Comparison of ENCODE assay signal across 1 cellular context in genomic region chr11:47269002-47269828, GRCh38.
TF ChIP-seq lines count a peak whose summit lies in the region.

No MANE protein-coding gene starts in this region.

TF ChIP-seq in HEK293, 187 proteins besides CTCF, POLR2A, EP300 and RAD21 (continued from another document and continues in another):
- peak; percentile 74 for TF ChIP-seq ZBTB11 (tag by site-specific recombination; conservative IDR thresholded peaks at IDR 0.05; ENCODE audit: low read depth)
- TF ChIP-seq ZNF37A (tag by site-specific recombination; IDR thresholded peaks at IDR 0.05): no peak
- no peak for TF ChIP-seq ZNF138 (tag by site-specific recombination; IDR thresholded peaks at IDR 0.05; ENCODE audit: borderline replicate concordance)
- no peak for TF ChIP-seq ZNF707 (tag by site-specific recombination; IDR thresholded peaks at IDR 0.05)
- peak; percentile 47; the same call in 1 of the 2 replicates for TF ChIP-seq GLIS2 (tag by site-specific recombination; IDR thresholded peaks at IDR 0.05)
- no peak for TF ChIP-seq ZNF571 (tag by site-specific recombination; IDR thresholded peaks at IDR 0.05)
- no peak for TF ChIP-seq ZNF514 (tag by site-specific recombination; IDR thresholded peaks at IDR 0.05)
- no peak for TF ChIP-seq ZNF423 (tag by site-specific recombination; IDR thresholded peaks at IDR 0.05)
- no peak for TF ChIP-seq KLF7 (tag by site-specific recombination; IDR thresholded peaks at IDR 0.05; ENCODE audit: borderline replicate concordance)
- TF ChIP-seq OSR2 (tag by site-specific recombination; IDR thresholded peaks at IDR 0.05): no peak
- TF ChIP-seq ZNF416 (tag by site-specific recombination; IDR thresholded peaks at IDR 0.05): no peak
- peak; percentile 64 for TF ChIP-seq SP3 (tag by site-specific recombination; IDR thresholded peaks at IDR 0.05)
- TF ChIP-seq ZNF211 (tag by site-specific recombination; IDR thresholded peaks at IDR 0.05; ENCODE audit: low read depth): no peak
- TF ChIP-seq ZNF704 (tag by site-specific recombination; IDR thresholded peaks at IDR 0.05): no peak
- TF ChIP-seq ZNF433 (tag by site-specific recombination; IDR thresholded peaks at IDR 0.05; ENCODE audit: low read depth): no peak
- no peak for TF ChIP-seq ZNF239 (tag by site-specific recombination; IDR thresholded peaks at IDR 0.05)
- no peak for TF ChIP-seq ZSCAN30 (tag by site-specific recombination; IDR thresholded peaks at IDR 0.05)
- no peak for TF ChIP-seq ZNF311 (tag by site-specific recombination; IDR thresholded peaks at IDR 0.05; ENCODE audit: borderline replicate concordance)
- TF ChIP-seq RBAK (tag by site-specific recombination; IDR thresholded peaks at IDR 0.05): no peak
- no peak for TF ChIP-seq ZNF48 (tag by site-specific recombination; IDR thresholded peaks at IDR 0.05)
- no peak for TF ChIP-seq ZNF626 (tag by site-specific recombination; IDR thresholded peaks at IDR 0.05)
- TF ChIP-seq ZBTB7A (tag by site-specific recombination; IDR thresholded peaks at IDR 0.05; ENCODE audit: low read depth): no peak
- peak; percentile 74 for TF ChIP-seq GLIS1 (tag by site-specific recombination; IDR thresholded peaks at IDR 0.05)
- TF ChIP-seq SETDB1 (IDR thresholded peaks at IDR 0.05; ENCODE audit: insufficient read length, low read length): no peak
- TF ChIP-seq ZNF175 (tag by site-specific recombination; IDR thresholded peaks at IDR 0.05): no peak
- TF ChIP-seq BCL11A (tag by site-specific recombination; IDR thresholded peaks at IDR 0.05; ENCODE audit: low read depth): no peak
- TF ChIP-seq ZNF654 (tag by site-specific recombination; IDR thresholded peaks at IDR 0.05; ENCODE audit: low read depth): no peak
- TF ChIP-seq ZNF366 (tag by site-specific recombination; conservative IDR thresholded peaks at IDR 0.05): 0 out of 2 replicates have a peak, but pooled peaks have one; percentile 24
- no peak for TF ChIP-seq IKZF3 (tag by site-specific recombination; IDR thresholded peaks at IDR 0.05)
- TF ChIP-seq ZSCAN23 (tag by site-specific recombination; IDR thresholded peaks at IDR 0.05): no peak
- no peak for TF ChIP-seq KLF1 (tag by site-specific recombination; IDR thresholded peaks at IDR 0.05)
- TF ChIP-seq YY2 (tag by site-specific recombination; IDR thresholded peaks at IDR 0.05): peak; percentile 38; the same call in 1 of the 2 replicates
- TF ChIP-seq ZNF518A (tag by site-specific recombination; conservative IDR thresholded peaks at IDR 0.05; ENCODE audit: low read depth): peak; percentile 37; the same call in 1 of the 2 replicates
- TF ChIP-seq ZNF585B (tag by site-specific recombination; IDR thresholded peaks at IDR 0.05): no peak
- TF ChIP-seq INSM2 (tag by site-specific recombination; IDR thresholded peaks at IDR 0.05): peak; percentile 26; the same call in 1 of the 2 replicates
- TF ChIP-seq ZNF341 (tag by site-specific recombination; IDR thresholded peaks at IDR 0.05; ENCODE audit: low read depth): peak; percentile 92
- no peak for TF ChIP-seq GLI2 (tag by site-specific recombination; IDR thresholded peaks at IDR 0.05; ENCODE audit: borderline replicate concordance, low read depth)
- peak; percentile 62 for TF ChIP-seq ZFHX2 (tag by site-specific recombination; conservative IDR thresholded peaks at IDR 0.05)
- TF ChIP-seq KLF10 (tag by site-specific recombination; IDR thresholded peaks at IDR 0.05): peak; percentile 26; the same call in 1 of the 2 replicates
- no peak for TF ChIP-seq ZNF16 (tag by site-specific recombination; IDR thresholded peaks at IDR 0.05; ENCODE audit: low read depth)
- TF ChIP-seq PRDM1 (tag by site-specific recombination; IDR thresholded peaks at IDR 0.05): no peak; the same call in 1 of the 2 replicates
- TF ChIP-seq ZNF362 (tag by site-specific recombination; IDR thresholded peaks at IDR 0.05): no peak
- no peak; the same call in 1 of the 2 replicates for TF ChIP-seq ZBTB8A (tag by site-specific recombination; IDR thresholded peaks at IDR 0.05)
- TF ChIP-seq ZNF555 (tag by site-specific recombination; conservative IDR thresholded peaks at IDR 0.05): no peak
- TF ChIP-seq ATF2 (tag by site-specific recombination; IDR thresholded peaks at IDR 0.05; ENCODE audit: low read depth): no peak
- TF ChIP-seq ZNF792 (tag by site-specific recombination; IDR thresholded peaks at IDR 0.05): no peak
- no peak for TF ChIP-seq ZNF837 (tag by site-specific recombination; IDR thresholded peaks at IDR 0.05)
- peak; percentile 73; the same call in 1 of the 2 replicates for TF ChIP-seq ZBTB20 (tag by site-specific recombination; IDR thresholded peaks at IDR 0.05)
- peak; percentile 25; the same call in 1 of the 2 replicates for TF ChIP-seq ZXDB (tag by site-specific recombination; IDR thresholded peaks at IDR 0.05)
- peak; percentile 21; the same call in 1 of the 2 replicates for TF ChIP-seq TSHZ1 (tag by site-specific recombination; IDR thresholded peaks at IDR 0.05; ENCODE audit: borderline replicate concordance)
- no peak for TF ChIP-seq ZNF426 (tag by site-specific recombination; IDR thresholded peaks at IDR 0.05)
- TF ChIP-seq ZNF76 (tag by site-specific recombination; IDR thresholded peaks at IDR 0.05; ENCODE audit: borderline replicate concordance, low read depth): peak; percentile 68; the same call in 1 of the 2 replicates
- no peak for TF ChIP-seq ZNF140 (tag by site-specific recombination; IDR thresholded peaks at IDR 0.05)
- no peak for TF ChIP-seq HOXD13 (CRISPR knock-in tag; IDR thresholded peaks at IDR 0.05; ENCODE audit: borderline replicate concordance)
